Comparison of ENCODE assay signal across 21 cellular contexts in the genomic region with DNA sequence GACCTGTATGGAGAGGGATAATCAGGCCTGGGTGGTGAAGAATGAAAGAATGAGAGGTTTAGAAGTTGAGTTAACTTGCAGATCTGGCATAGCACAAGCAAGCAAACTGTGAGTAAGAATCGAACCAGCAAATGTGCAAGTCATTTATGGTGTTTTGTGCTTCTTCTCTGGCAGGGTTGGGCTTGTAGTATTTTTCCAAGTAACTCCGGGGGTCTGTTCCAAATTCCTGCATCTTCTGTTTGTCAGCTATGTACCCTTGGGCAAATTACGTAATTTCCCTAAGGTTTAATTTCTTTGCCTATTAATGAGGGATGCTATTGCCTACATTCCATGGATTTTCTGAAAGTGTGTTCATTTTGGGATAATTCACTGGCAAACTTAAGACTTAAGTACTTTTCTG.
"Had no signal": no experiment of that assay in that cellular context is flagged by ENCODE, and none has a peak within 500 bp of the region (broad histone marks: within the 10 kb centered on the region; RNA-seq: fewer than 3 reads in every experiment).

No MANE protein-coding gene starts in this region.

- H3K4me3 ChIP-seq: colonic mucosa, esophagus muscularis mucosa, gastrocnemius medialis, heart left ventricle, hepatocyte, lung, ovary, psoas muscle, skin epidermis, spleen, thoracic aorta, tibial nerve, upper lobe of left lung had no signal

- H3K27ac ChIP-seq: colonic mucosa, esophagus muscularis mucosa, heart left ventricle, hepatocyte, ovary, psoas muscle, skin epidermis, spleen, thoracic aorta, tibial nerve, upper lobe of left lung had no signal

- H3K4me2 ChIP-seq: hepatocyte had no signal

- DNase-seq: colonic mucosa; effector CD8-positive, alpha-beta T cell; gastrocnemius medialis; kidney; natural killer cell; occipital lobe; ovary; posterior cingulate gyrus; psoas muscle; right cardiac atrium; spleen; stimulated activated naive B cell treated with anti-CD40 and anti-IgM and Interleukin-4, amounts not matched to agents 10 μg/mL and 1 μg/mL and 100 μg/mL, for 72 hours; upper lobe of left lung had no signal

- H2AFZ ChIP-seq: hepatocyte had no signal

- H3K27me3 ChIP-seq: colonic mucosa, esophagus muscularis mucosa, gastrocnemius medialis, heart left ventricle, hepatocyte, ovary, spleen, tibial nerve, upper lobe of left lung had no signal

- ATAC-seq: gastrocnemius medialis; heart left ventricle; left lobe of liver; natural killer cell; psoas muscle; right cardiac atrium; stimulated activated naive B cell treated with anti-CD40 and anti-IgM and Interleukin-4, amounts not matched to agents 10 μg/mL and 1 μg/mL and 100 μg/mL, for 72 hours had no signal

- H3K9me3 ChIP-seq: colonic mucosa, esophagus muscularis mucosa, gastrocnemius medialis, ovary, thoracic aorta, upper lobe of left lung had no signal

- H3K36me3 ChIP-seq: colonic mucosa, esophagus muscularis mucosa, gastrocnemius medialis, heart left ventricle, ovary, spleen, thoracic aorta, tibial nerve, upper lobe of left lung had no signal

- H3K4me1 ChIP-seq: colonic mucosa, esophagus muscularis mucosa, gastrocnemius medialis, heart left ventricle, psoas muscle, spleen, tibial nerve, upper lobe of left lung had no signal
